ENCODE assay signal across 10 cellular contexts in the genomic region with DNA sequence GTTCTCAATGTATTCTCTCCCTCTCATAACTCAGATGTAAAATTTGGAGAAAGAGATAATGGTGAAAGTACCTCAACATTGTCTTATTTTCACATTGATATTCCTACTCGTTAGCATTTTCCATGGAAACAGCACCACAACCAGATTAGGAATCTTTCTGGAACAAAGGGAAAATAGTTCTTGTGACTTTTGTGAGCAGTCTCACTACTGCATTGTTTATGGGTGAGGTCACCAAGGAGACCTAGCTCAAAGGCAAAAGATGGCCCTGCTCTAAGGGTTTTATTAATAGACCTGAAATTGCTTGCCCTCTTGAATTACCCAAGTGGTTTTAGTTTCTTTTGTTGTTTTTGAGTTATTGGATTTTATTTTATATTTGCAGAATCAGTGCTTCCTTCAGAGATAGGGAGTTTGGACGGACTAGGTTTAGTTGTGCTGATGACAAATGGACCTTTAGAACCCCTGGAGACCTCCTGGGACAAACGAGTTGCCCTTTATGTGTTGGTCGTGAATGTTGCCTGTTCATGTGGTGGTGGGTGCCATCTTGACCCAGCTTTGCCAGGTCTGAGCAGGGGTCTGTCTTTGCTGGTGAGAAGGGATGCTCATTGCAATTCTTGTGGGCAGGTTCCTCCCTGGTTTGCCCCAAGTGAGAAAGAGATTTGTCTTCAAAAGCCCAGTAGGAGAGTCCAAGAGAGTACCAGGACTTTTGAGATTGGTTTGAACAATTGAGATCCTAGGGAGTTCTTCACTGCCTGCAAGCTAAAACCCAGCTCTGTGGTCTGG. TPM values are rescaled to one million over a fixed set of nuclear protein-coding genes. Genes with fewer than 3 reads are reported as not detected.
DNase-seq lines count a peak whose midpoint lies in the region; ATAC-seq and TF ChIP-seq lines count a peak whose summit lies in the region.
"Had no signal": no experiment of that assay in that cellular context is flagged by ENCODE, and none has a peak within 500 bp of the region (broad histone marks: within the 10 kb centered on the region; RNA-seq: fewer than 3 reads in every experiment).

No MANE protein-coding gene starts in this region.

- no peaks in the 10 kb centered on the region for H4K20me1 ChIP-seq in SK-N-SH (ENCODE audit: insufficient read depth)

- H3F3A ChIP-seq in SK-N-SH (replicated peaks; ENCODE audit: insufficient read depth) = no peaks in the 10 kb centered on the region

- H3K4me3 ChIP-seq in SK-N-SH (ENCODE audit: low read depth in 2 of 2, low read length in 1 of 2) (no peak overlapping the region), retinal pigment epithelial cell (ENCODE audit: low read length) (no peak overlapping the region)

- H2AFZ ChIP-seq in SK-N-SH (ENCODE audit: low read depth) = no peak overlapping the region

- WGBS in SK-N-SH (ENCODE audit: low lambda C conversion rate) = 96% methylated on average over 4 of the region's 4 CpGs

- H3K4me2 ChIP-seq in SK-N-SH = no peak overlapping the region; the same call in 1 of the 2 replicates

- H3K9me3 Mint-ChIP-seq in activated T-helper 17 cell treated with anti-CD3 and anti-CD28 coated beads, Interleukin-2, amount 50 U/mL, for 72 hours = no peaks in the 10 kb centered on the region
- peaks cover 9% of the 10 kb centered on the region for H3K9me3 Mint-ChIP-seq in glutamatergic neuron (ENCODE audit: unreplicated experiment)

- no peak for TF ChIP-seq EP300 in SK-N-SH (IDR thresholded peaks at IDR 0.05; ENCODE audit: borderline replicate concordance in 1 of 2, low read depth in 1 of 2, low read length in 1 of 2)

- ATAC-seq in SK-N-SH treated with all-trans-retinoic acid at 6 μM for 48 hours (peak; percentile 73), GM18861 (IDR thresholded peaks at IDR 0.05; ENCODE audit: unreplicated experiment) (no peak)
- ATAC-seq in activated T-helper 17 cell treated with anti-CD3 and anti-CD28 coated beads, Interleukin-2, amount 50 U/mL, for 72 hours (replicated peaks) = no peak

- H3K27me3 Mint-ChIP-seq in activated T-helper 17 cell treated with anti-CD3 and anti-CD28 coated beads, Interleukin-2, amount 50 U/mL, for 72 hours = no peaks in the 10 kb centered on the region
- no peaks in the 10 kb centered on the region for H3K27me3 Mint-ChIP-seq in glutamatergic neuron (ENCODE audit: unreplicated experiment)

- CTCF ChIA-PET in SK-N-SH (lab: Yijun Ruan, JAX) = interaction anchor here (1.0 to 2.5 kb wide), 4 partner anchors 10 to 90 kb away, joined by 3 to 8 read pairs (median 3); no protein-coding TSS in a partner anchor
- CTCF ChIA-PET in HEK293T (lab: Yijun Ruan, JAX) = interaction anchor here (1.4 kb wide), 1 partner anchor 15 kb away, joined by 4 read pairs; no protein-coding TSS in a partner anchor

- peaks cover 36% of the 10 kb centered on the region for H3K36me3 Mint-ChIP-seq in activated T-helper 17 cell treated with anti-CD3 and anti-CD28 coated beads, Interleukin-2, amount 50 U/mL, for 72 hours (ENCODE audit: low read depth)
- peaks cover 3% of the 10 kb centered on the region for H3K36me3 Mint-ChIP-seq in glutamatergic neuron (ENCODE audit: unreplicated experiment)

- H3K9ac ChIP-seq in SK-N-SH = no peak overlapping the region

- H3K79me2 ChIP-seq in SK-N-SH (ENCODE audit: insufficient read depth) = 0 out of 2 replicates have a peak, but pooled peaks cover 11% of the 10 kb centered on the region

- POLR2A ChIA-PET in SK-N-SH (lab: Yijun Ruan, JAX) = no interaction called here
- POLR2A ChIA-PET in HEK293T (lab: Yijun Ruan, JAX) = interaction anchor here (0.7 kb wide), 1 partner anchor 25 kb away, joined by 3 read pairs; no protein-coding TSS in a partner anchor

- H3K9me2 ChIP-seq in SK-N-SH = no peaks in the 10 kb centered on the region

- no peak for DNase-seq in SK-N-SH
- peak; percentile 57 for DNase-seq in foreskin melanocyte
- DNase-seq in retinal pigment epithelial cell (ENCODE audit: low read depth) = peak; percentile 73
- no peak for DNase-seq in HEK293T (ENCODE audit: extremely low spot score)
- no peak for DNase-seq in glutamatergic neuron
- DNase-seq: NCI-H1417 treated with DMSO at 0.1 percent for 48 hours, retina had no signal

- no peak for TF ChIP-seq RAD21 in SK-N-SH (IDR thresholded peaks at IDR 0.05; ENCODE audit: low read length)

- peak overlapping the region in 1 of 2 experiments; percentile 45; a peak in 2 of 4 replicates for H3K27ac ChIP-seq in SK-N-SH (ENCODE audit: low read depth in 2 of 2, low read length in 1 of 2)

- no peaks in the 10 kb centered on the region for H3K27me3 ChIP-seq in SK-N-SH (ENCODE audit: insufficient read depth)

- peak overlapping the region; percentile 55 for H3K27ac Mint-ChIP-seq in activated T-helper 17 cell treated with anti-CD3 and anti-CD28 coated beads, Interleukin-2, amount 50 U/mL, for 72 hours
- H3K27ac Mint-ChIP-seq in glutamatergic neuron (ENCODE audit: unreplicated experiment) = no peak overlapping the region

- H3K9me3 ChIP-seq in SK-N-SH = no peaks in the 10 kb centered on the region

- TF ChIP-seq CTCF in SK-N-SH (IDR thresholded peaks at IDR 0.05) (no peak), retinal pigment epithelial cell (conservative IDR thresholded peaks at IDR 0.05; ENCODE audit: low read depth, low read length) (no peak), glutamatergic neuron (IDR thresholded peaks at IDR 0.05; ENCODE audit: partially characterized antibody, unreplicated experiment) (no peak)

- H3K36me3 ChIP-seq in SK-N-SH (replicated peaks in 1 of 2; ENCODE audit: control insufficient read depth in 1 of 2, insufficient read depth in 2 of 2, low read length in 1 of 2) = no peaks in the 10 kb centered on the region

- H3K4me1 Mint-ChIP-seq in activated T-helper 17 cell treated with anti-CD3 and anti-CD28 coated beads, Interleukin-2, amount 50 U/mL, for 72 hours = peaks cover 49% of the 10 kb centered on the region
- H3K4me1 Mint-ChIP-seq in glutamatergic neuron (ENCODE audit: low read depth, unreplicated experiment) = peaks cover 13% of the 10 kb centered on the region

- no peak overlapping the region for H3K4me3 Mint-ChIP-seq in activated T-helper 17 cell treated with anti-CD3 and anti-CD28 coated beads, Interleukin-2, amount 50 U/mL, for 72 hours
- H3K4me3 Mint-ChIP-seq in glutamatergic neuron (ENCODE audit: unreplicated experiment) = no peak overlapping the region

- H3K4me1 ChIP-seq in SK-N-SH (ENCODE audit: control insufficient read depth in 1 of 2, insufficient read depth in 2 of 2, low read depth in 1 of 2, low read length in 1 of 2) = no peaks in the 10 kb centered on the region; a peak in 1 of 4 replicates

TF ChIP-seq in SK-N-SH treated with all-trans-retinoic acid at 6 μM for 48 hours, 23 proteins besides CTCF, POLR2A, EP300 and RAD21 (continues in another document):
- TF ChIP-seq OSR1 (CRISPR knock-in tag; IDR thresholded peaks at IDR 0.05) (no peak), ZNF70 (CRISPR knock-in tag; IDR thresholded peaks at IDR 0.05) (no peak), CSDC2 (CRISPR knock-in tag; IDR thresholded peaks at IDR 0.05) (no peak)
- TF ChIP-seq, protein P1, sequence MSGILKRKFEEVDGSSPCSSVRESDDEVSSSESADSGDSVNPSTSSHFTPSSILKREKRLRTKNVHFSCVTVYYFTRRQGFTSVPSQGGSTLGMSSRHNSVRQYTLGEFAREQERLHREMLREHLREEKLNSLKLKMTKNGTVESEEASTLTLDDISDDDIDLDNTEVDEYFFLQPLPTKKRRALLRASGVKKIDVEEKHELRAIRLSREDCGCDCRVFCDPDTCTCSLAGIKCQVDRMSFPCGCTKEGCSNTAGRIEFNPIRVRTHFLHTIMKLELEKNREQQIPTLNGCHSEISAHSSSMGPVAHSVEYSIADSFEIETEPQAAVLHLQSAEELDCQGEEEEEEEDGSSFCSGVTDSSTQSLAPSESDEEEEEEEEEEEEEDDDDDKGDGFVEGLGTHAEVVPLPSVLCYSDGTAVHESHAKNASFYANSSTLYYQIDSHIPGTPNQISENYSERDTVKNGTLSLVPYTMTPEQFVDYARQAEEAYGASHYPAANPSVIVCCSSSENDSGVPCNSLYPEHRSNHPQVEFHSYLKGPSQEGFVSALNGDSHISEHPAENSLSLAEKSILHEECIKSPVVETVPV (CRISPR knock-in tag; IDR thresholded peaks at IDR 0.05) = no peak

TF ChIP-seq in SK-N-SH, 30 proteins besides CTCF, POLR2A, EP300 and RAD21 (continues in another document):
- TF ChIP-seq, protein P2, sequence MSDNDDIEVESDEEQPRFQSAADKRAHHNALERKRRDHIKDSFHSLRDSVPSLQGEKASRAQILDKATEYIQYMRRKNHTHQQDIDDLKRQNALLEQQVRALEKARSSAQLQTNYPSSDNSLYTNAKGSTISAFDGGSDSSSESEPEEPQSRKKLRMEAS (IDR thresholded peaks at IDR 0.05; ENCODE audit: low read depth) = no peak
- TF ChIP-seq FOXJ3 (CRISPR knock-in tag; IDR thresholded peaks at IDR 0.05) (no peak), RFX5 (IDR thresholded peaks at IDR 0.05; ENCODE audit: low read length) (no peak), FOSL2 (IDR thresholded peaks at IDR 0.05; ENCODE audit: borderline replicate concordance, low read depth) (no peak)

TF ChIP-seq in HEK293T, 16 proteins besides CTCF, POLR2A, EP300 and RAD21:
- TF ChIP-seq FOXM1 (IDR thresholded peaks at IDR 0.05; ENCODE audit: borderline replicate concordance) = no peak
- no peak for TF ChIP-seq NFRKB (IDR thresholded peaks at IDR 0.05)
- no peak for TF ChIP-seq SUZ12 (IDR thresholded peaks at IDR 0.05)
- no peak for TF ChIP-seq HDGF (IDR thresholded peaks at IDR 0.05; ENCODE audit: borderline replicate concordance)
- no peak for TF ChIP-seq ZNF384 (IDR thresholded peaks at IDR 0.05)
- TF ChIP-seq LEF1 (IDR thresholded peaks at IDR 0.05; ENCODE audit: borderline replicate concordance) = no peak

RNA-seq across cellular contexts. Expression of a gene that starts 58.1 kb away (rescaled TPM):
- polyA plus RNA-seq in SK-N-SH (2012; rRNA removed) = 15.0 and 18.3 TPM in 2 replicates
- 7.8 and 12.0 TPM in 2 replicates for polyA plus RNA-seq in SK-N-SH (2012; cell fraction: cytosol; rRNA removed)
- 31.3 and 31.4 TPM in 2 replicates for polyA plus RNA-seq in SK-N-SH (2012; cell fraction: nucleus; rRNA removed)
- 10 to 100 TPM; 66.4 to 74.8 TPM for total RNA-seq in activated T-helper 17 cell treated with anti-CD3 and anti-CD28 coated beads, Interleukin-2, amount 50 U/mL, for 72 hours
- 54.5 TPM for total RNA-seq in glutamatergic neuron (ENCODE audit: unreplicated experiment)

Comparison
In these comparisons a context has a peak if more than half of its experiments do, and no peak if none do; other contexts are left out.
1. DNase-seq: peak in foreskin melanocyte (single experiment) and retinal pigment epithelial cell (single experiment); none in SK-N-SH (single experiment), HEK293T (single experiment) and glutamatergic neuron (single experiment).